9 cellular contexts compared by ENCODE assay signal in the genomic region with DNA sequence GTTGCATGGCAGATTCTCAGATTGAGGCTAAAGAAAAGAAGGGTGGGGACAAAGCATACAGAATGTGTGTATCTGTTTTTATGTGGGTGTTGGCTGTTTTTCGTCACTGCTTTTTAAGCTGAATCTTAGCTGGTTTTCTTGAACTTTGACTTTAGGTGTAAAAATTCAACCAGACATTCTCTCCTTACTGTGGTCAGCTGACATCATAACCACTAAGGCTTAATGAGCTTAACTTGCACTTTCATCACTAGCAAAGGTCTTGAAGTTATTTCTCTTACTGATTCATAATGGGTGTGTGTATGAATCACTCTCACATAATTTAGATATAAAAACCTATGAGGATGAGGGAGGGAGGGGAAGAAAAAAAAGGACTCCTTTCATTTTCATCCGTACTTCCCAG. TPM values are rescaled to one million over a fixed set of nuclear protein-coding genes. Genes with fewer than 3 reads are reported as not detected.
DNase-seq lines count a peak whose midpoint lies in the region; ATAC-seq, FAIRE-seq and TF ChIP-seq lines count a peak whose summit lies in the region.
"Had no signal": no experiment of that assay in that cellular context is flagged by ENCODE, and none has a peak within 500 bp of the region (broad histone marks: within the 10 kb centered on the region; RNA-seq: fewer than 3 reads in every experiment).

No MANE protein-coding gene starts in this region.

- H3K4me1 Mint-ChIP-seq in activated naive CD8-positive, alpha-beta T cell treated with anti-CD3 and anti-CD28 coated beads for 36 hours: peaks cover 47% of the 10 kb centered on the region

- ATAC-seq in heart right ventricle: no peak
- no peak for ATAC-seq in upper lobe of right lung

- H3K4me3 ChIP-seq in heart right ventricle: no peak overlapping the region
- peak overlapping the region in 1 of 2 donors; percentile 28 for H3K4me3 ChIP-seq in kidney (ENCODE audit: low read length in 2 of 2)
- H3K4me3 ChIP-seq in upper lobe of right lung: no peak overlapping the region
- H3K4me3 ChIP-seq in HAP-1: no peak overlapping the region

- H3K27ac Mint-ChIP-seq in activated naive CD8-positive, alpha-beta T cell treated with anti-CD3 and anti-CD28 coated beads for 36 hours: peak overlapping the region; percentile 90

- peak overlapping the region; percentile 6 for H3K4me3 Mint-ChIP-seq in activated naive CD8-positive, alpha-beta T cell treated with anti-CD3 and anti-CD28 coated beads for 36 hours

- WGBS in heart right ventricle, 2 donors: 56 to 80% methylated on average over 2 of the region's 2 CpGs

- H3K9ac ChIP-seq in kidney (ENCODE audit: low read length in 2 of 2): peak overlapping the region in 1 of 2 donors; percentile 17

- H3K27me3 ChIP-seq in heart right ventricle (no peaks in the 10 kb centered on the region), upper lobe of right lung (no peaks in the 10 kb centered on the region), HAP-1 (ENCODE audit: low read depth) (no peaks in the 10 kb centered on the region)

- intact Hi-C loops in heart right ventricle (cut with DNase I) (loop anchor here in 3 of 10 donors (10.0 kb wide), 3 partner anchors 79 to 269 kb away; a partner anchor contains a TSS), cardiac septum (cut with DNase I) (no loop called here), kidney (cut with DNase I) (loop anchor here (10.0 kb wide), 1 partner anchor 269 kb away; a partner anchor contains a TSS), upper lobe of right lung (cut with DNase I) (no loop called here)

- H3K36me3 ChIP-seq in heart right ventricle (peaks cover 0 to 46% (median 15%) of the 10 kb centered on the region in 9 donors), kidney (ENCODE audit: control insufficient read depth in 1 of 2, insufficient read depth in 2 of 2, low read length in 2 of 2) (peaks cover 5 to 10% of the 10 kb centered on the region in 2 donors), upper lobe of right lung (peaks cover 37% of the 10 kb centered on the region), HAP-1 (replicated peaks) (peaks cover 16% of the 10 kb centered on the region)

- peak; percentile 15 for FAIRE-seq in kidney (lab: Jason Lieb, UNC)

- DNase-seq in heart right ventricle: no peak
- DNase-seq in cardiac septum (ENCODE audit: low spot score): no peak
- DNase-seq in activated naive CD8-positive, alpha-beta T cell treated with anti-CD3 and anti-CD28 coated beads for 36 hours: no peak
- no peak for DNase-seq in kidney
- no peak for DNase-seq in upper lobe of right lung
- DNase-seq in nucleus accumbens (lab: John Stamatoyannopoulos, UW): no peak
- no peak for DNase-seq in NCI-H2171 treated with DMSO at 0.1 percent for 48 hours (lab: John Stamatoyannopoulos, UW)
- no peak for DNase-seq in HAP-1 (ENCODE audit: low spot score in 2 of 2)
- DNase-seq: GF-D8 had no signal

- peaks cover 6% of the 10 kb centered on the region for H3K27me3 Mint-ChIP-seq in activated naive CD8-positive, alpha-beta T cell treated with anti-CD3 and anti-CD28 coated beads for 36 hours

- TF ChIP-seq CTCF in heart right ventricle (IDR thresholded peaks at IDR 0.05): no peak
- no peak for TF ChIP-seq CTCF in kidney (IDR thresholded peaks at IDR 0.05; ENCODE audit: borderline replicate concordance, extremely low read depth, insufficient read depth)
- TF ChIP-seq CTCF in upper lobe of right lung (IDR thresholded peaks at IDR 0.05): no peak

- peaks cover 16% of the 10 kb centered on the region for H3K36me3 Mint-ChIP-seq in activated naive CD8-positive, alpha-beta T cell treated with anti-CD3 and anti-CD28 coated beads for 36 hours

- in situ Hi-C loops in HAP-1 (cut with MboI; ENCODE audit: low sequenced_read_pairs): no loop called here

- H3K4me1 ChIP-seq in heart right ventricle: peaks cover 0 to 37% (median 24%) of the 10 kb centered on the region in 9 donors
- H3K4me1 ChIP-seq in kidney (ENCODE audit: control insufficient read depth in 1 of 2, insufficient read depth in 1 of 2, low read depth in 1 of 2, low read length in 2 of 2): peaks cover 10 to 13% of the 10 kb centered on the region in 2 donors
- peaks cover 20% of the 10 kb centered on the region for H3K4me1 ChIP-seq in upper lobe of right lung
- no peaks in the 10 kb centered on the region for H3K4me1 ChIP-seq in HAP-1

- H3K27ac ChIP-seq in heart right ventricle: peak overlapping the region in 8 of 10 donors; percentile 25 to 84 (median 62)
- H3K27ac ChIP-seq in kidney (ENCODE audit: low read depth in 2 of 2, low read length in 2 of 2): peak overlapping the region; percentile 52 to 86
- H3K27ac ChIP-seq in upper lobe of right lung: peak overlapping the region; percentile 32

- H3K9me3 ChIP-seq in heart right ventricle: no peaks in the 10 kb centered on the region
- H3K9me3 ChIP-seq in kidney (ENCODE audit: control insufficient read depth in 1 of 2, low read length in 2 of 2): no peaks in the 10 kb centered on the region
- H3K9me3 ChIP-seq in upper lobe of right lung: no peaks in the 10 kb centered on the region
- H3K9me3 ChIP-seq in HAP-1: no peaks in the 10 kb centered on the region

- H3K9me3 Mint-ChIP-seq in activated naive CD8-positive, alpha-beta T cell treated with anti-CD3 and anti-CD28 coated beads for 36 hours: no peaks in the 10 kb centered on the region

RNA-seq across cellular contexts. Expression of a gene that starts 4.0 kb away (rescaled TPM):
- total RNA-seq in heart right ventricle (1 to 10 TPM in 4 of 10 donors, under 1 TPM in 6; 0.49 to 3.0 (median 0.86) TPM), cardiac septum (0.75 TPM), kidney (1.7 TPM), upper lobe of right lung (1.4 TPM)
- polyA plus RNA-seq in heart right ventricle (1 to 10 TPM in 1 of 2 donors, under 1 TPM in 1; 0.66 to 1.8 TPM), kidney (ENCODE audit: insufficient read depth, low read depth, low replicate concordance) (0.49 TPM)
- 100 to 1,000 TPM; 144 to 149 TPM for total RNA-seq in activated naive CD8-positive, alpha-beta T cell treated with anti-CD3 and anti-CD28 coated beads for 36 hours

RNA-seq across cellular contexts. Expression of a gene that starts 25.3 kb away (rescaled TPM):
- total RNA-seq in heart right ventricle (10 to 100 TPM; 11.2 to 34.0 (median 18.3) TPM), cardiac septum (30.7 TPM), kidney (45.7 TPM), upper lobe of right lung (69.7 TPM)
- polyA plus RNA-seq in heart right ventricle (10 to 100 TPM; 19.0 to 20.8 TPM), kidney (ENCODE audit: insufficient read depth, low read depth, low replicate concordance) (22.5 TPM)
- 10 to 100 TPM; 31.2 to 33.3 TPM for total RNA-seq in activated naive CD8-positive, alpha-beta T cell treated with anti-CD3 and anti-CD28 coated beads for 36 hours

Comparison
In these comparisons a context has a peak if more than half of its experiments do, and no peak if none do; other contexts are left out.
1. RNA of a gene that starts 4.0 kb away (total RNA-seq): 144 to 149 TPM in activated naive CD8-positive, alpha-beta T cell treated with anti-CD3 and anti-CD28 coated beads for 36 hours; 1.7 TPM in kidney (single experiment), 1.4 TPM in upper lobe of right lung (single experiment), 0.49 to 3.0 TPM in heart right ventricle and 0.75 TPM in cardiac septum (single experiment); every median in the first group is over 10 times any median in the second.
2. Peak in every context shown above with its lines, with median percentiles within 50 percentile points of each other: H3K27ac ChIP-seq.